ENCODE assay signal across 19 cellular contexts in the genomic region with DNA sequence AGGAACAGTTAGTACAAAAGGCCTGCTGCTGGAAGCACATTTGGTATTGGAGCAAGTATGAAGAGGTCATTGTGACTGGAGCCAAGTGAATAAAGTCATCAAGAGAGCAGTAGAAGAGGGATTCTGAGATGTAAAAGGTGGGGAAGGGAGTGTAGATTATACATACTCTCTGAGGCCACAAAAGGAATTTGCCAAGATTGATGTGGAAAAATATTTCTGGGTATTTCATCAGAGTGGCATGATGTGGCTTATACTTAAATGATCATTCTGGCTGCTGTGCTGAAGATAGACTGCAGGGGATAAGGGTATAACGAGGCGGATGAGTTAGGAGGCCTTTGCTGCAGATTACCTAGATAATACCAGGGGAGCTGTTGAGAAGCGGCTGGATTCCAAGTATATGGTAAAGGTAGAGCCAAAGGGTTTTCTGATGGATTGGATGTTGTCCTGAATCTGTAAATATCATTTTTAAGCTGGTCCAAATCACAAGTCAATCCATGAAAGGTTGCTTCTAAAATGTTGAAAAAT.
"Had no signal": no experiment of that assay in that cellular context is flagged by ENCODE, and none has a peak within 500 bp of the region (broad histone marks: within the 10 kb centered on the region; RNA-seq: fewer than 3 reads in every experiment).

No MANE protein-coding gene starts in this region.

- DNase-seq: activated CD4-positive, CD25-positive, alpha-beta regulatory T cell treated with anti-CD3 and anti-CD28 coated beads, Interleukin-2, amount 50 U/mL, for 72 hours; activated CD8-positive, alpha-beta memory T cell treated with anti-CD3 and anti-CD28 coated beads for 24 hours; activated CD8-positive, alpha-beta memory T cell treated with anti-CD3 and anti-CD28 coated beads, Interleukin-2, amount 50 U/mL, for 48 hours; activated effector memory CD4-positive, alpha-beta T cell treated with Interleukin-2 at 50 U/mL for 16 hours; activated naive CD4-positive, alpha-beta T cell treated with anti-CD3 and anti-CD28 coated beads, Interleukin-2, amount 10 ng/mL, durations not matched to agents 7 days and 5 days; activated naive CD8-positive, alpha-beta T cell treated with anti-CD3 and anti-CD28 coated beads, Interleukin-2, amount 50 U/mL, for 24 hours; activated T-cell treated with anti-CD3 and anti-CD28 coated beads, Interleukin-2, amount 50 U/mL, for 48 hours; cerebellar nuclear complex; cortex of kidney; effector CD8-positive, alpha-beta T cell; left ventricle myocardium superior; natural killer cell; ovary; stimulated activated CD4-positive, alpha-beta T cell treated with anti-CD3 and anti-CD28 coated beads, Interleukin-4, amount 100 ng/mL, for 24 hours; testis had no signal

- H3K9me3 ChIP-seq: ascending aorta, ovary, testis had no signal

- H3K4me3 ChIP-seq: ascending aorta, ovary, smooth muscle cell, testis had no signal

- H3K4me2 ChIP-seq: smooth muscle cell had no signal

- H3K4me1 ChIP-seq: ascending aorta, testis had no signal

- H3K36me3 ChIP-seq: ascending aorta, ovary had no signal

- H3K27me3 ChIP-seq: ascending aorta, ovary, testis had no signal

- ATAC-seq: activated naive CD8-positive, alpha-beta T cell treated with anti-CD3 and anti-CD28 coated beads, Interleukin-2, amount 50 U/mL, for 24 hours; left ventricle myocardium superior; natural killer cell; sciatic nerve; stimulated activated effector memory CD8-positive, alpha-beta T cell treated with anti-CD3 and anti-CD28 coated beads, Interleukin-12 subunit alpha, Interleukin-12 subunit beta, amount 100 ng/mL, for 72 hours had no signal

- H3K27ac ChIP-seq: ascending aorta, ovary, testis had no signal
